Comparison of ENCODE assay signal across 7 cellular contexts in genomic region chr15:98873441-98874218, GRCh38.
DNase-seq lines count a peak whose midpoint lies in the region; ATAC-seq, FAIRE-seq and TF ChIP-seq lines count a peak whose summit lies in the region.

No MANE protein-coding gene starts in this region.

- H3K27me3 ChIP-seq in ascending aorta: no peaks in the 10 kb centered on the region
- no peaks in the 10 kb centered on the region for H3K27me3 ChIP-seq in pancreas

- H3K27ac ChIP-seq in ascending aorta (peak overlapping the region; percentile 65 to 86), pancreas (no peak overlapping the region)

- intact Hi-C loops in ascending aorta (cut with DNase I) (loop anchor here (2.0 kb wide), 1 partner anchor 13 kb away; no protein-coding TSS in a partner anchor), pancreas (cut with DNase I) (no loop called here)

- ATAC-seq in GM18511 (IDR thresholded peaks at IDR 0.05; ENCODE audit: unreplicated experiment) (peak; percentile 82), pancreas (no peak)

- H3K4me1 ChIP-seq in ascending aorta (peaks cover 25 to 69% of the 10 kb centered on the region in 2 donors), pancreas (peaks cover 5 to 10% (median 9%) of the 10 kb centered on the region in 3 donors)

- no peak for TF ChIP-seq CTCF in ascending aorta (IDR thresholded peaks at IDR 0.05)
- no peak for TF ChIP-seq CTCF in pancreas (IDR thresholded peaks at IDR 0.05)

- no peaks in the 10 kb centered on the region for H3K36me3 ChIP-seq in ascending aorta
- H3K36me3 ChIP-seq in pancreas: no peaks in the 10 kb centered on the region

- no peak for DNase-seq in ascending aorta (ENCODE audit: low spot score in 2 of 2)
- peak; percentile 63 for DNase-seq in myocyte (ENCODE audit: low read depth)
- no peak for DNase-seq in NAMALWA (ENCODE audit: low spot score)
- DNase-seq in activated CD4-positive, CD25-positive, alpha-beta regulatory T cell treated with anti-CD3 and anti-CD28 coated beads, Interleukin-2, amount 50 U/mL, for 72 hours: no peak
- no peak for DNase-seq in pancreas

- H3K9me3 ChIP-seq in ascending aorta (no peaks in the 10 kb centered on the region), pancreas (no peaks in the 10 kb centered on the region)

- no peak for FAIRE-seq in pancreas (lab: Jason Lieb, UNC)

- TF ChIP-seq EP300 in Ishikawa (IDR thresholded peaks at IDR 0.05; ENCODE audit: borderline replicate concordance): no peak

- WGBS in pancreas, 2 donors: 79 to 83% methylated on average over 12 of the region's 12 CpGs

- peak overlapping the region in 1 of 2 donors; percentile 28 for H3K4me3 ChIP-seq in ascending aorta
- no peak overlapping the region for H3K4me3 ChIP-seq in pancreas

- no peak for TF ChIP-seq RAD21 in Ishikawa (IDR thresholded peaks at IDR 0.05; ENCODE audit: low read depth)

TF ChIP-seq in Ishikawa, 13 proteins besides CTCF, POLR2A, EP300 and RAD21:
- no peak for TF ChIP-seq TAF1 (IDR thresholded peaks at IDR 0.05; ENCODE audit: low read depth)
- TF ChIP-seq CEBPB (IDR thresholded peaks at IDR 0.05): peak; percentile 3; the same call in 1 of the 2 replicates
- TF ChIP-seq, protein P1, sequence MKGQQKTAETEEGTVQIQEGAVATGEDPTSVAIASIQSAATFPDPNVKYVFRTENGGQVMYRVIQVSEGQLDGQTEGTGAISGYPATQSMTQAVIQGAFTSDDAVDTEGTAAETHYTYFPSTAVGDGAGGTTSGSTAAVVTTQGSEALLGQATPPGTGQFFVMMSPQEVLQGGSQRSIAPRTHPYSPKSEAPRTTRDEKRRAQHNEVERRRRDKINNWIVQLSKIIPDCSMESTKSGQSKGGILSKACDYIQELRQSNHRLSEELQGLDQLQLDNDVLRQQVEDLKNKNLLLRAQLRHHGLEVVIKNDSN (IDR thresholded peaks at IDR 0.05): peak; percentile 53
- no peak for TF ChIP-seq TEAD4 (IDR thresholded peaks at IDR 0.05)
- TF ChIP-seq, protein P2, sequence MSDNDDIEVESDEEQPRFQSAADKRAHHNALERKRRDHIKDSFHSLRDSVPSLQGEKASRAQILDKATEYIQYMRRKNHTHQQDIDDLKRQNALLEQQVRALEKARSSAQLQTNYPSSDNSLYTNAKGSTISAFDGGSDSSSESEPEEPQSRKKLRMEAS (IDR thresholded peaks at IDR 0.05): 0 out of 2 replicates have a peak, but pooled peaks have one; percentile 31

Comparison
In these comparisons a context has a peak if more than half of its experiments do, and no peak if none do; other contexts are left out.
1. H3K27ac ChIP-seq: peak in ascending aorta (2 of 2); none in pancreas (0 of 4).